12 cellular contexts compared by ENCODE assay signal in the genomic region with DNA sequence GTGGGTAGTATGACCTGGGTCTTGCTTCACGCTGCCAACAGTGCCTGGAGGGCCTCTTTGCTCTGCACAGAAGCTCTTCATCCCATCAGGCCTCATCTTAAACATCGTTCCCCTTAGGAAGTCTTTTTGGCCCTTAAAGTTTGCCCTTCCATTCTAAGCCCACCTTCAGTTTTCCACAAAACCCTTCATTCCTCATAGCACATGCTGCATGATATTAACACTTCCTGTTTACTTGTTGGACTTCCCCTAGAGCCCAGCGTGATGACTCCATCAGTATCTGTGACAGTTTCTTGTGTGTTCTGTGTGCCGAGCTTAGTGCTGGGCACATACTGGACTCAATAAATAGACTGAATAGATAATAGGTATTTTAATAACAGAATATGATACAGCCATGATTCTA. TPM values are rescaled to one million over a fixed set of nuclear protein-coding genes. Genes with fewer than 3 reads are reported as not detected.
DNase-seq lines count a peak whose midpoint lies in the region; FAIRE-seq and TF ChIP-seq lines count a peak whose summit lies in the region.
"Had no signal": no experiment of that assay in that cellular context is flagged by ENCODE, and none has a peak within 500 bp of the region (broad histone marks: within the 10 kb centered on the region; RNA-seq: fewer than 3 reads in every experiment).

No MANE protein-coding gene starts in this region.

- no peak overlapping the region for H3K27ac Mint-ChIP-seq in activated CD4-positive, alpha-beta T cell treated with anti-CD3 and anti-CD28 coated beads, Interleukin-2, amount 10 ng/mL, durations not matched to agents 24 days and 14 days

- TF ChIP-seq CTCF in KMS-11 (conservative IDR thresholded peaks at IDR 0.05; ENCODE audit: low read depth, low read length) (no peak), bronchial epithelial cell (IDR thresholded peaks at IDR 0.05; ENCODE audit: insufficient read depth, low read length, severe bottlenecking) (no peak), neutrophil (IDR thresholded peaks at IDR 0.05) (no peak), spleen (IDR thresholded peaks at IDR 0.05 in 8 of 11, conservative IDR thresholded peaks at IDR 0.05 in 3 of 11) (no peak)

- H2AFZ ChIP-seq in KMS-11 (ENCODE audit: low read depth) = no peak overlapping the region

- H3K27me3 ChIP-seq in KMS-11 (ENCODE audit: insufficient read depth, low read depth) (no peaks in the 10 kb centered on the region), bronchial epithelial cell (ENCODE audit: control insufficient read depth, insufficient read depth, low read length) (no peaks in the 10 kb centered on the region), neutrophil (no peaks in the 10 kb centered on the region), spleen (replicated peaks in 1 of 7) (no peaks in the 10 kb centered on the region)
- H3K27me3 ChIP-seq: esophagus squamous epithelium had no signal

- no peak overlapping the region for H3K4me3 ChIP-seq in KMS-11 (IDR thresholded peaks at IDR 0.05; ENCODE audit: insufficient read depth, low read depth, low read length)
- no peak overlapping the region for H3K4me3 ChIP-seq in bronchial epithelial cell (ENCODE audit: low read depth, low read length)
- no peak overlapping the region for H3K4me3 ChIP-seq in neutrophil (ENCODE audit: low read depth in 1 of 2, low read length in 1 of 2)
- peak overlapping the region in 1 of 8 donors; percentile 8 for H3K4me3 ChIP-seq in spleen
- H3K4me3 ChIP-seq: esophagus squamous epithelium had no signal

- no peaks in the 10 kb centered on the region for H4K20me1 ChIP-seq in KMS-11 (ENCODE audit: insufficient read depth)

- H3K27ac ChIP-seq in KMS-11 = no peak overlapping the region
- H3K27ac ChIP-seq in neutrophil = peak overlapping the region; percentile 91
- peak overlapping the region in 2 of 8 donors; percentile 0 to 98 for H3K27ac ChIP-seq in spleen
- H3K27ac ChIP-seq: esophagus squamous epithelium, RWPE1 had no signal

- WGBS in spleen, 5 donors = 59 to 71% (median 63%) methylated on average over 4 of the region's 4 CpGs

- peak overlapping the region; percentile 95 for H3K4me3 Mint-ChIP-seq in activated CD4-positive, alpha-beta T cell treated with anti-CD3 and anti-CD28 coated beads, Interleukin-2, amount 10 ng/mL, durations not matched to agents 24 days and 14 days

- no peaks in the 10 kb centered on the region for H3K27me3 Mint-ChIP-seq in activated CD4-positive, alpha-beta T cell treated with anti-CD3 and anti-CD28 coated beads, Interleukin-2, amount 10 ng/mL, durations not matched to agents 24 days and 14 days

- intact Hi-C loops in activated CD4-positive, alpha-beta T cell treated with anti-CD3 and anti-CD28 coated beads, Interleukin-2, amount 10 ng/mL, durations not matched to agents 24 days and 14 days (cut with micrococcal nuclease) = no loop called here
- intact Hi-C loops in spleen (cut with DNase I; ENCODE audit: low total_unique reads) = no loop called here

- H3K4me1 Mint-ChIP-seq in activated CD4-positive, alpha-beta T cell treated with anti-CD3 and anti-CD28 coated beads, Interleukin-2, amount 10 ng/mL, durations not matched to agents 24 days and 14 days = peaks cover 44% of the 10 kb centered on the region

- TF ChIP-seq POLR2A in spleen (IDR thresholded peaks at IDR 0.05) = no peak

- H3K9me3 ChIP-seq in neutrophil (no peaks in the 10 kb centered on the region), spleen (no peaks in the 10 kb centered on the region)
- H3K9me3 ChIP-seq: esophagus squamous epithelium had no signal

- no peak overlapping the region for H3K9ac ChIP-seq in KMS-11

- no peak for DNase-seq in activated CD4-positive, alpha-beta T cell treated with anti-CD3 and anti-CD28 coated beads, Interleukin-2, amount 10 ng/mL, durations not matched to agents 24 days and 14 days
- DNase-seq in activated CD4-positive, alpha-beta T cell treated with anti-CD3 and anti-CD28 coated beads, Interleukin-2, amount 50 U/mL, for 4 hours = no peak
- DNase-seq in bronchial epithelial cell (ENCODE audit: low read depth) (peak; percentile 10), NCI-H2196 treated with DMSO at 0.1 percent for 48 hours (lab: John Stamatoyannopoulos, UW; ENCODE audit: unreplicated experiment) (no peak), spleen (no peak), NCI-H69 (lab: John Stamatoyannopoulos, UW) (no peak)
- DNase-seq: esophagus squamous epithelium, right cardiac atrium had no signal

- H3K36me3 ChIP-seq in KMS-11 (ENCODE audit: insufficient read depth) (no peaks in the 10 kb centered on the region), bronchial epithelial cell (ENCODE audit: control insufficient read depth, insufficient read depth, low read length) (no peaks in the 10 kb centered on the region), neutrophil (peaks cover 6% of the 10 kb centered on the region), spleen (peaks cover 0 to 11% (median 0%) of the 10 kb centered on the region in 6 donors)

- H3K4me1 ChIP-seq in KMS-11 (ENCODE audit: low read depth, poor library complexity, severe bottlenecking) (peaks cover 12% of the 10 kb centered on the region), neutrophil (ENCODE audit: control insufficient read depth in 1 of 2, insufficient read depth in 1 of 2, low read depth in 1 of 2, low read length in 1 of 2) (peaks cover 32% of the 10 kb centered on the region in 2 experiments), spleen (peaks cover 24 to 77% (median 55%) of the 10 kb centered on the region in 6 donors)

- H3K9me3 Mint-ChIP-seq in activated CD4-positive, alpha-beta T cell treated with anti-CD3 and anti-CD28 coated beads, Interleukin-2, amount 10 ng/mL, durations not matched to agents 24 days and 14 days = no peaks in the 10 kb centered on the region

- no peaks in the 10 kb centered on the region for H3K79me2 ChIP-seq in KMS-11 (ENCODE audit: insufficient read depth, low read depth)

- peak overlapping the region; percentile 62; the same call in 1 of the 2 replicates for H3K4me2 ChIP-seq in KMS-11

- FAIRE-seq in bronchial epithelial cell (lab: Jason Lieb, UNC) = no peak

- H3K36me3 Mint-ChIP-seq in activated CD4-positive, alpha-beta T cell treated with anti-CD3 and anti-CD28 coated beads, Interleukin-2, amount 10 ng/mL, durations not matched to agents 24 days and 14 days (ENCODE audit: low read depth) = peaks cover 5% of the 10 kb centered on the region

RNA-seq across cellular contexts. Expression of a gene that starts 2.2 kb away (rescaled TPM):
- 38.1 and 38.9 TPM in 2 replicates for total RNA-seq in activated CD4-positive, alpha-beta T cell treated with anti-CD3 and anti-CD28 coated beads, Interleukin-2, amount 10 ng/mL, durations not matched to agents 24 days and 14 days
- total RNA-seq in bronchial epithelial cell (3.4 and 5.6 TPM in 2 replicates), spleen (10 to 100 TPM; 11.3 to 47.5 (median 37.1) TPM)
- 1 to 10 TPM; 7.4 to 9.1 (median 7.5) TPM for polyA plus RNA-seq in spleen

RNA-seq across cellular contexts. Expression of a gene that starts 23.1 kb away (rescaled TPM):
- not detected in 2 replicates for total RNA-seq in activated CD4-positive, alpha-beta T cell treated with anti-CD3 and anti-CD28 coated beads, Interleukin-2, amount 10 ng/mL, durations not matched to agents 24 days and 14 days
- total RNA-seq in bronchial epithelial cell (not detected in 2 replicates), spleen (1 to 10 TPM in 5 of 7 donors, under 1 TPM in 1, not detected in 1; 0.77 to 3.4 (median 1.4) TPM)
- under 1 TPM; 0.02 to 0.83 (median 0.04) TPM for polyA plus RNA-seq in spleen
- total RNA-seq: A673, esophagus squamous epithelium, right cardiac atrium had no signal

RNA-seq across cellular contexts. Expression of a gene that starts 42.2 kb away (rescaled TPM):
- not detected in 2 replicates for total RNA-seq in activated CD4-positive, alpha-beta T cell treated with anti-CD3 and anti-CD28 coated beads, Interleukin-2, amount 10 ng/mL, durations not matched to agents 24 days and 14 days
- total RNA-seq in bronchial epithelial cell (1.3 and 3.1 TPM in 2 replicates), spleen (1 to 10 TPM in 4 of 7 donors, under 1 TPM in 3; 0.54 to 2.8 (median 1.1) TPM)
- polyA plus RNA-seq in spleen = under 1 TPM; 0.20 to 0.26 (median 0.20) TPM
